ENCODE assay signal across 8 cellular contexts in the genomic region with DNA sequence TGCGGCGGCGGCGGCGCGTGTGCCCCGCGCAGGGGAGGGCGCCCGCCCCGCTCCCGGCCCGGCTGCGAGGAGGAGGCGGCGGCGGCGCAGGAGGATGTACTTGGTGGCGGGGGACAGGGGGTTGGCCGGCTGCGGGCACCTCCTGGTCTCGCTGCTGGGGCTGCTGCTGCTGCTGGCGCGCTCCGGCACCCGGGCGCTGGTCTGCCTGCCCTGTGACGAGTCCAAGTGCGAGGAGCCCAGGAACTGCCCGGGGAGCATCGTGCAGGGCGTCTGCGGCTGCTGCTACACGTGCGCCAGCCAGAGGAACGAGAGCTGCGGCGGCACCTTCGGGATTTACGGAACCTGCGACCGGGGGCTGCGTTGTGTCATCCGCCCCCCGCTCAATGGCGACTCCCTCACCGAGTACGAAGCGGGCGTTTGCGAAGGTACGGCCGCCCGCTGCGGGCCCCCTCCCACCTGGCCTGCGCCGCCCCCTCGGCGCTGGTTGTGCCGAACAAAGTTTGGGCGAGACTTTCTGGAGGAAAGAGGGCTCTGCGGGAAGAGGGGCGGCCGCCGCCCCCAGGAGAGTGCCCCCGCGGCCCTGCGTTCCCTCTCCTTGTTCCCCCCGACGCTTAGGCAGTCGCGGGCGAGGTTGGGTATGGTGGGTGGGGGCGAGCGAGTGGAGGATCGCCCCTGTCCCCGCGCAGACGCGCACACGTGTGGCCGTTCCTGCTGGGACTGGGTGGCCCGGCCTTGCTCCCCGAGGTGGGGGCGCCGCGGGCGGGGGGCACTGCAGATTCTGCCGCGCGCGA. TPM values are rescaled to one million over a fixed set of nuclear protein-coding genes. Genes with fewer than 3 reads are reported as not detected.
DNase-seq lines count a peak whose midpoint lies in the region; TF ChIP-seq lines count a peak whose summit lies in the region.

No MANE protein-coding gene starts in this region.

- H3K4me1 Mint-ChIP-seq in activated naive CD4-positive, alpha-beta T cell treated with anti-CD3 and anti-CD28 coated beads, Interleukin-2, amount 10 ng/mL, durations not matched to agents 7 days and 5 days, result peaks cover 24% of the 10 kb centered on the region

- H3K4me1 ChIP-seq in left ventricle myocardium inferior (peaks cover 78% of the 10 kb centered on the region), rectal smooth muscle tissue (ENCODE audit: control insufficient read depth, insufficient read depth, low read length) (peaks cover 12% of the 10 kb centered on the region)

- peak overlapping the region; percentile 70 for H3K4me3 Mint-ChIP-seq in activated naive CD4-positive, alpha-beta T cell treated with anti-CD3 and anti-CD28 coated beads, Interleukin-2, amount 10 ng/mL, durations not matched to agents 7 days and 5 days

- peak overlapping the region; percentile 78 for H3K4me3 ChIP-seq in left ventricle myocardium inferior
- H3K4me3 ChIP-seq in rectal smooth muscle tissue (ENCODE audit: low read length), result peak overlapping the region; percentile 88

- peak overlapping the region; percentile 19 for H3K9ac ChIP-seq in rectal smooth muscle tissue (ENCODE audit: low read length)

- CTCF ChIA-PET in activated naive CD4-positive, alpha-beta T cell treated with anti-CD3 and anti-CD28 coated beads, Interleukin-2, amount 10 ng/mL, durations not matched to agents 7 days and 5 days (lab: Charles Lee), result interaction anchor here (1.0 kb wide), 1 partner anchor 378 kb away, joined by 3 read pairs; no protein-coding TSS in a partner anchor

- TF ChIP-seq CTCF in GM13976 (IDR thresholded peaks at IDR 0.05; ENCODE audit: borderline replicate concordance, control extremely low read depth, extremely low read depth, insufficient read depth, missing control alignments), result no peak
- no peak for TF ChIP-seq CTCF in left ventricle myocardium inferior (IDR thresholded peaks at IDR 0.05; ENCODE audit: borderline replicate concordance)

- no peaks in the 10 kb centered on the region for H3K36me3 Mint-ChIP-seq in activated naive CD4-positive, alpha-beta T cell treated with anti-CD3 and anti-CD28 coated beads, Interleukin-2, amount 10 ng/mL, durations not matched to agents 7 days and 5 days

- H3K27ac ChIP-seq in left ventricle myocardium inferior (replicated peaks), result peak overlapping the region; percentile 94
- H3K27ac ChIP-seq in rectal smooth muscle tissue (ENCODE audit: low read depth, low read length), result peak overlapping the region; percentile 90

- in situ Hi-C loops in GM13976 (cut with MboI; ENCODE audit: low sequenced_read_pairs, unreplicated experiment), result loop anchor here (10.0 kb wide), 1 partner anchor 308 kb away; no protein-coding TSS in a partner anchor

- H3K36me3 ChIP-seq in left ventricle myocardium inferior, result no peaks in the 10 kb centered on the region
- H3K36me3 ChIP-seq in rectal smooth muscle tissue (ENCODE audit: control insufficient read depth, insufficient read depth, low read length), result no peaks in the 10 kb centered on the region

- no peaks in the 10 kb centered on the region for H3K9me3 ChIP-seq in left ventricle myocardium inferior (replicated peaks)

- peaks cover 66% of the 10 kb centered on the region for H3K27me3 Mint-ChIP-seq in activated naive CD4-positive, alpha-beta T cell treated with anti-CD3 and anti-CD28 coated beads, Interleukin-2, amount 10 ng/mL, durations not matched to agents 7 days and 5 days

- H3K9me3 Mint-ChIP-seq in activated naive CD4-positive, alpha-beta T cell treated with anti-CD3 and anti-CD28 coated beads, Interleukin-2, amount 10 ng/mL, durations not matched to agents 7 days and 5 days, result no peaks in the 10 kb centered on the region

- intact Hi-C loops in left ventricle myocardium inferior (cut with micrococcal nuclease), result no loop called here

- H3K27ac Mint-ChIP-seq in activated naive CD4-positive, alpha-beta T cell treated with anti-CD3 and anti-CD28 coated beads, Interleukin-2, amount 10 ng/mL, durations not matched to agents 7 days and 5 days, result no peak overlapping the region

- peak; percentile 45 for DNase-seq in GM13976 (ENCODE audit: low spot score)
- peak; percentile 36 for DNase-seq in HCEC 1CT
- peak; percentile 41 for DNase-seq in NCI-H69 (lab: John Stamatoyannopoulos, UW)
- DNase-seq in activated naive CD4-positive, alpha-beta T cell treated with anti-CD3 and anti-CD28 coated beads, Interleukin-2, amount 10 ng/mL, durations not matched to agents 7 days and 5 days, result peak; percentile 54
- peak; percentile 54 for DNase-seq in left ventricle myocardium inferior
- no peak for DNase-seq in T1000 (lab: John Stamatoyannopoulos, UW)
- DNase-seq in epidermal melanocyte (ENCODE audit: insufficient read length, low spot score), result no peak

- no peaks in the 10 kb centered on the region for H3K27me3 ChIP-seq in left ventricle myocardium inferior (ENCODE audit: low read depth)
- H3K27me3 ChIP-seq in rectal smooth muscle tissue (ENCODE audit: control insufficient read depth, insufficient read depth, low read length), result no peaks in the 10 kb centered on the region

RNA-seq across cellular contexts. Expression of a gene that starts 0.8 kb away (rescaled TPM):
- total RNA-seq in left ventricle myocardium inferior, result 45.6 TPM

Comparison
In these comparisons a context has a peak if more than half of its experiments do, and no peak if none do; other contexts are left out.
1. DNase-seq: peak in GM13976 (single experiment), HCEC 1CT (single experiment), NCI-H69 (single experiment), activated naive CD4-positive, alpha-beta T cell treated with anti-CD3 and anti-CD28 coated beads, Interleukin-2, amount 10 ng/mL, durations not matched to agents 7 days and 5 days (single experiment) and left ventricle myocardium inferior (single experiment); none in T1000 (single experiment) and epidermal melanocyte (single experiment).